In the genomic region with DNA sequence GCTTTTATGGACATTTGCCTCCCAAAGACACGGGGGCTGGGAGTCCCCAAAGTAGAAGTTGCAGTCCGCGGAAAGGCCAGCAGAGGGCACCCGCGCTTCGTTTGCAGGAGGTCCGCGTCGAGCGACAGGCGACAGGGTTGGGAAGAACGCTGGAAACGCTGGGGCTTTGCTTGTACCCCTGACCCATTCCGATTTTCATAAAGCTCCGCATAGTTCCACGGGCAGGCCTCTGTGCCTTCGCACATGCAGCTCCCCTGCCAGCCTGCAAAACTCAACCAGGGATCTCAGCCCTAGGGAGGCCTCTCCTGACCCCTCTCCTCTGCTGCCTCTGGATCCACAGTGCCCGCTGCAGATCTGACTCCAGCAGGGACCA, we compare ENCODE assay signal across 8 cellular contexts. TPM values are rescaled to one million over a fixed set of nuclear protein-coding genes. Genes with fewer than 3 reads are reported as not detected.
DNase-seq lines count a peak whose midpoint lies in the region; ATAC-seq and TF ChIP-seq lines count a peak whose summit lies in the region.

No MANE protein-coding gene starts in this region.

- peak; percentile 97 for TF ChIP-seq RAD21 in SK-N-SH (IDR thresholded peaks at IDR 0.05; ENCODE audit: low read length)

- 5% methylated on average over 17 of the region's 18 CpGs for WGBS in SK-N-SH (ENCODE audit: low lambda C conversion rate)
- 1 to 3% (median 2%) methylated on average over 18 of the region's 18 CpGs for WGBS in ovary, 3 donors
- WGBS in transverse colon (ENCODE audit: low coverage in 1 of 2), 2 donors, result 5% methylated on average over 7 of the region's 18 CpGs; no CpG with 5 or more reads in 1 of the 2 donors

- H3K9ac ChIP-seq in SK-N-SH, result no peak overlapping the region

- CTCF ChIA-PET in SK-N-SH (lab: Yijun Ruan, JAX), result interaction anchor here (0.5 to 34.2 kb wide), 71 partner anchors 9 to 1129 kb away, joined by 3 to 1422 read pairs (median 5); a partner anchor contains a TSS

- H3K9me2 ChIP-seq in SK-N-SH, result no peaks in the 10 kb centered on the region

- peaks cover 4% of the 10 kb centered on the region for H3F3A ChIP-seq in SK-N-SH (replicated peaks; ENCODE audit: insufficient read depth)

- peak; percentile 58 for DNase-seq in DMS53 treated with DMSO at 0.1 percent for 48 hours (lab: John Stamatoyannopoulos, UW; ENCODE audit: unreplicated experiment)
- peak; percentile 86 for DNase-seq in SK-N-SH
- DNase-seq in activated naive CD4-positive, alpha-beta T cell treated with Interleukin-2 at 50 U/mL for 16 hours, result peak; percentile 83
- peak; percentile 68 for DNase-seq in glomerular visceral epithelial cell (ENCODE audit: extremely low spot score)
- DNase-seq in ovary, result peak; percentile 67 to 89 (median 84)
- DNase-seq in transverse colon, result peak; percentile 82

- H4K20me1 ChIP-seq in SK-N-SH (ENCODE audit: insufficient read depth), result no peaks in the 10 kb centered on the region

- TF ChIP-seq CTCF in LNCAP (IDR thresholded peaks at IDR 0.05) (peak; percentile 91), SK-N-SH (IDR thresholded peaks at IDR 0.05) (peak; percentile 96), ovary (IDR thresholded peaks at IDR 0.05) (peak; percentile 81 to 91 (median 91)), transverse colon (IDR thresholded peaks at IDR 0.05) (peak; percentile 93 to 97 (median 95))

- H3K27ac ChIP-seq in SK-N-SH (ENCODE audit: low read depth in 2 of 2, low read length in 1 of 2) (no peak overlapping the region), ovary (no peak overlapping the region), transverse colon (peak overlapping the region in 2 of 4 donors; percentile 32 to 44)

- peak overlapping the region in 1 of 2 experiments; percentile 38; a peak in 1 of 4 replicates for H3K4me3 ChIP-seq in SK-N-SH (ENCODE audit: low read depth in 2 of 2, low read length in 1 of 2)
- H3K4me3 ChIP-seq in ovary, result no peak overlapping the region
- H3K4me3 ChIP-seq in transverse colon, result no peak overlapping the region

- in situ Hi-C loops in transverse colon (cut with MboI; ENCODE audit: low pct_ligation_motif_present in 1 of 4, low pct_unique_long_range_greater_than_20kb in 1 of 4, low sequenced_read_pairs in 3 of 4), result loop anchor here in 2 of 4 donors (5.0 kb wide), 1 partner anchor 110 kb away; no protein-coding TSS in a partner anchor

- intact Hi-C loops in ovary (cut with DNase I), result loop anchor here (2.0 to 10.0 kb wide), 2 partner anchors 109 to 623 kb away; no protein-coding TSS in a partner anchor
- intact Hi-C loops in transverse colon (cut with DNase I; ENCODE audit: low total_unique reads), result loop anchor here (1.0 kb wide), 1 partner anchor 109 kb away; no protein-coding TSS in a partner anchor

- H3K9me3 ChIP-seq in SK-N-SH (no peaks in the 10 kb centered on the region), ovary (no peaks in the 10 kb centered on the region), transverse colon (no peaks in the 10 kb centered on the region)

- no peak overlapping the region; the same call in 1 of the 2 replicates for H2AFZ ChIP-seq in SK-N-SH (ENCODE audit: low read depth)

- H3K4me2 ChIP-seq in SK-N-SH, result peak overlapping the region; percentile 58; the same call in 1 of the 2 replicates

- POLR2A ChIA-PET in SK-N-SH (lab: Yijun Ruan, JAX), result interaction anchor here (2.6 kb wide), 1 partner anchor 109 kb away, joined by 10 read pairs; no protein-coding TSS in a partner anchor

- H3K79me2 ChIP-seq in SK-N-SH (ENCODE audit: insufficient read depth), result no peaks in the 10 kb centered on the region

- no peaks in the 10 kb centered on the region for H3K27me3 ChIP-seq in SK-N-SH (ENCODE audit: insufficient read depth)
- no peaks in the 10 kb centered on the region for H3K27me3 ChIP-seq in ovary
- peaks cover 4% of the 10 kb centered on the region for H3K27me3 ChIP-seq in transverse colon

- TF ChIP-seq EP300 in SK-N-SH (IDR thresholded peaks at IDR 0.05; ENCODE audit: borderline replicate concordance in 1 of 2, low read depth in 1 of 2, low read length in 1 of 2) (no peak), ovary (IDR thresholded peaks at IDR 0.05) (no peak), transverse colon (IDR thresholded peaks at IDR 0.05; ENCODE audit: low read depth) (no peak)

- TF ChIP-seq POLR2A in ovary (IDR thresholded peaks at IDR 0.05) (no peak), transverse colon (IDR thresholded peaks at IDR 0.05) (no peak)

- peaks cover 12 to 15% of the 10 kb centered on the region in 2 experiments; a peak in 3 of 4 replicates for H3K4me1 ChIP-seq in SK-N-SH (ENCODE audit: control insufficient read depth in 1 of 2, insufficient read depth in 2 of 2, low read depth in 1 of 2, low read length in 1 of 2)
- H3K4me1 ChIP-seq in ovary (ENCODE audit: insufficient read depth), result peaks cover 2% of the 10 kb centered on the region
- H3K4me1 ChIP-seq in transverse colon, result peaks cover 0 to 13% (median 8%) of the 10 kb centered on the region in 4 donors

- H3K36me3 ChIP-seq in SK-N-SH (replicated peaks in 1 of 2; ENCODE audit: control insufficient read depth in 1 of 2, insufficient read depth in 2 of 2, low read length in 1 of 2) (no peaks in the 10 kb centered on the region), ovary (no peaks in the 10 kb centered on the region), transverse colon (no peaks in the 10 kb centered on the region)

- ATAC-seq in HG03159 (IDR thresholded peaks at IDR 0.05; ENCODE audit: unreplicated experiment), result no peak

TF ChIP-seq in SK-N-SH, 30 proteins besides CTCF, POLR2A, EP300 and RAD21:
- TF ChIP-seq NRF1 (IDR thresholded peaks at IDR 0.05; ENCODE audit: low read depth, low read length), result 0 out of 2 replicates have a peak, but pooled peaks have one; percentile 5
- TF ChIP-seq CHD2 (IDR thresholded peaks at IDR 0.05; ENCODE audit: low read length, partially characterized antibody), result no peak
- peak; percentile 99 for TF ChIP-seq SMC3 (IDR thresholded peaks at IDR 0.05; ENCODE audit: low read depth, low read length)
- TF ChIP-seq, protein P1, sequence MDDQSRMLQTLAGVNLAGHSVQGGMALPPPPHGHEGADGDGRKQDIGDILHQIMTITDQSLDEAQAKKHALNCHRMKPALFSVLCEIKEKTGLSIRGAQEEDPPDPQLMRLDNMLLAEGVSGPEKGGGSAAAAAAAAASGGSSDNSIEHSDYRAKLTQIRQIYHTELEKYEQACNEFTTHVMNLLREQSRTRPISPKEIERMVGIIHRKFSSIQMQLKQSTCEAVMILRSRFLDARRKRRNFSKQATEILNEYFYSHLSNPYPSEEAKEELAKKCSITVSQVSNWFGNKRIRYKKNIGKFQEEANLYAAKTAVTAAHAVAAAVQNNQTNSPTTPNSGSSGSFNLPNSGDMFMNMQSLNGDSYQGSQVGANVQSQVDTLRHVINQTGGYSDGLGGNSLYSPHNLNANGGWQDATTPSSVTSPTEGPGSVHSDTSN (IDR thresholded peaks at IDR 0.05), result no peak
- TF ChIP-seq, protein P2, sequence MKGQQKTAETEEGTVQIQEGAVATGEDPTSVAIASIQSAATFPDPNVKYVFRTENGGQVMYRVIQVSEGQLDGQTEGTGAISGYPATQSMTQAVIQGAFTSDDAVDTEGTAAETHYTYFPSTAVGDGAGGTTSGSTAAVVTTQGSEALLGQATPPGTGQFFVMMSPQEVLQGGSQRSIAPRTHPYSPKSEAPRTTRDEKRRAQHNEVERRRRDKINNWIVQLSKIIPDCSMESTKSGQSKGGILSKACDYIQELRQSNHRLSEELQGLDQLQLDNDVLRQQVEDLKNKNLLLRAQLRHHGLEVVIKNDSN (IDR thresholded peaks at IDR 0.05; ENCODE audit: borderline replicate concordance, low read depth), result no peak
TF ChIP-seq in SK-N-SH: peak in this region for 2.

RNA-seq across cellular contexts. Expression of a gene that starts 44.2 kb away (rescaled TPM):
- polyA plus RNA-seq in SK-N-SH (2012; rRNA removed), result 1.0 and 1.1 TPM in 2 replicates
- polyA plus RNA-seq in SK-N-SH (2012; cell fraction: cytosol; rRNA removed), result 0.85 and 0.89 TPM in 2 replicates
- 0.30 and 0.38 TPM in 2 replicates for polyA plus RNA-seq in SK-N-SH (2012; cell fraction: nucleus; rRNA removed)
- total RNA-seq in ovary, result 10 to 100 TPM; 15.3 to 57.3 (median 20.3) TPM
- 100 to 1,000 TPM in 1 of 2 donors, 10 to 100 TPM in 1; 20.2 to 103 TPM for polyA plus RNA-seq in ovary
- total RNA-seq in transverse colon, result 10 to 100 TPM in 3 of 4 donors, 1 to 10 TPM in 1; 5.2 to 66.6 (median 34.5) TPM
